8 cellular contexts compared by ENCODE assay signal in the genomic region with DNA sequence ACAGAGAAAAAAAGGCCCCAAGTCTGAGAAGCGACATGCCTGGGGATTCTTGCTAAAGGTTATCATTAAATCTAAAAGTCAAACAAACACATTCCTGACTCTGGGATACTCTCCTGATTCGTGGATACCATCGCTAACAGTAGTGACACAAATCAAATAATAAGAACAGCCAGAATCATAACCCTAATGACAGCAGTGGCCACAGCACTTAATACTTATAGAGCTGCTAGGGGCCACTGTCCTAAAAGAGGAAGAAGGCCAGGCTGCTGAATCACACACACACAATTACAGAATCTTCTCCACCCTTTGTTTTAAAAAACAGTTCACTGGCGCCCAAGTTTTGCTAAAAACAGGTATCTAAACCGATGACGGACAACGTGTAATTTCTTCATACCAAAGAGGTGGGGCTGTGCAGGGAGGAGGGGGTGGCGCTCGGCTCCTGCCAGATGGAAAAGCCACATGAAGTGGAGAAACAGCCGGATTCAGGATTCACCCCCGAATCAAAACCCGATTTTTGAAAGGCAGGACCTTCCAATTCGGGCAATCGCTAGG.
DNase-seq lines count a peak whose midpoint lies in the region; ATAC-seq and TF ChIP-seq lines count a peak whose summit lies in the region.

No MANE protein-coding gene starts in this region.

- H3K4me3 ChIP-seq in KMS-11 (IDR thresholded peaks at IDR 0.05; ENCODE audit: insufficient read depth, low read depth, low read length) = no peak overlapping the region
- H3K4me3 ChIP-seq in mucosa of rectum (ENCODE audit: low read length in 2 of 2) = peak overlapping the region; percentile 68 to 92

- peak; percentile 65 for DNase-seq in ELR (ENCODE audit: low read depth)
- DNase-seq in UCSD-AML1 (lab: John Stamatoyannopoulos, UW; ENCODE audit: unreplicated experiment) = peak; percentile 46
- DNase-seq in epithelial cell of prostate (ENCODE audit: low read depth, low spot score) = no peak

- H3K9ac ChIP-seq in KMS-11 (peak overlapping the region; percentile 74), mucosa of rectum (ENCODE audit: low read depth in 1 of 2, low read length in 2 of 2) (peak overlapping the region; percentile 80 to 92)

- no peaks in the 10 kb centered on the region for H4K20me1 ChIP-seq in KMS-11 (ENCODE audit: insufficient read depth)

- ATAC-seq in GM19023 (IDR thresholded peaks at IDR 0.05; ENCODE audit: unreplicated experiment) = no peak
- ATAC-seq in GM18519 (IDR thresholded peaks at IDR 0.05; ENCODE audit: low FRiP score, unreplicated experiment) = no peak
- ATAC-seq in GM21423 (IDR thresholded peaks at IDR 0.05; ENCODE audit: unreplicated experiment) = no peak

- H3K36me3 ChIP-seq in KMS-11 (ENCODE audit: insufficient read depth) (no peaks in the 10 kb centered on the region), mucosa of rectum (ENCODE audit: control insufficient read depth in 2 of 2, insufficient read depth in 2 of 2, low read length in 2 of 2) (peaks cover 0 to 1% of the 10 kb centered on the region in 2 donors)

- H3K27ac ChIP-seq in KMS-11 (peak overlapping the region; percentile 51), epithelial cell of prostate (peak overlapping the region; percentile 95), mucosa of rectum (ENCODE audit: low read depth in 2 of 2, low read length in 2 of 2) (peak overlapping the region; percentile 87 to 88)

- H3K27me3 ChIP-seq in KMS-11 (ENCODE audit: insufficient read depth, low read depth) (0 out of 2 replicates have a peak, but pooled peaks cover 3% of the 10 kb centered on the region), mucosa of rectum (ENCODE audit: control insufficient read depth in 2 of 2, insufficient read depth in 2 of 2, low read length in 2 of 2) (no peaks in the 10 kb centered on the region)

- peak overlapping the region; percentile 62 for H2AFZ ChIP-seq in KMS-11 (ENCODE audit: low read depth)

- peaks cover 20% of the 10 kb centered on the region; the same call in 1 of the 2 replicates for H3K79me2 ChIP-seq in KMS-11 (ENCODE audit: insufficient read depth, low read depth)

- no peaks in the 10 kb centered on the region for H3K9me3 ChIP-seq in mucosa of rectum (ENCODE audit: control insufficient read depth in 2 of 2, low read length in 2 of 2)

- TF ChIP-seq CTCF in KMS-11 (conservative IDR thresholded peaks at IDR 0.05; ENCODE audit: low read depth, low read length) = no peak

- H3K4me2 ChIP-seq in KMS-11 = peak overlapping the region; percentile 83

- H3K4me1 ChIP-seq in KMS-11 (ENCODE audit: low read depth, poor library complexity, severe bottlenecking) = peaks cover 19% of the 10 kb centered on the region
- peaks cover 13 to 19% of the 10 kb centered on the region in 2 donors for H3K4me1 ChIP-seq in mucosa of rectum (ENCODE audit: control insufficient read depth in 2 of 2, insufficient read depth in 2 of 2, low read length in 2 of 2)
